18 cellular contexts compared by ENCODE assay signal in genomic region chr11:32033491-32033890, GRCh38.
"Had no signal": no experiment of that assay in that cellular context is flagged by ENCODE, and none has a peak within 500 bp of the region (broad histone marks: within the 10 kb centered on the region; RNA-seq: fewer than 3 reads in every experiment).

No MANE protein-coding gene starts in this region.

- H3K4me1 ChIP-seq: thyroid gland had no signal

- H3K9me3 ChIP-seq: thyroid gland had no signal

- H3K27me3 ChIP-seq: thyroid gland had no signal

- H3K4me3 ChIP-seq: lung, thyroid gland had no signal

- DNase-seq: activated CD4-positive, alpha-beta T cell treated with anti-CD3 and anti-CD28 coated beads, Interleukin-2, amount 10 ng/mL, durations not matched to agents 24 days and 14 days; activated CD4-positive, CD25-positive, alpha-beta regulatory T cell; activated CD8-positive, alpha-beta T cell treated with anti-CD3 and anti-CD28 coated beads for 36 hours; activated naive CD4-positive, alpha-beta T cell treated with Interleukin-2 at 50 U/mL for 16 hours; activated naive CD8-positive, alpha-beta T cell treated with anti-CD3 and anti-CD28 coated beads, Interleukin-2, amount 10 ng/mL, durations not matched to agents 7 days and 5 days; activated T-cell treated with anti-CD3 and anti-CD28 coated beads, Interleukin-2, amount 50 U/mL, for 24 hours; cortex of kidney; effector CD4-positive, alpha-beta T cell; foreskin melanocyte; kidney; stimulated activated CD4-positive, alpha-beta T cell treated with anti-CD3 and anti-CD28 coated beads, Interleukin-2, amount 100 ng/mL, for 24 hours; stimulated activated naive CD4-positive, alpha-beta T cell treated with Interleukin-2 at 50 U/mL for 16 hours; T-helper 1 cell; T-helper 9 cell; thyroid gland had no signal

- ATAC-seq: activated CD8-positive, alpha-beta T cell treated with anti-CD3 and anti-CD28 coated beads for 36 hours; esophagus mucosa; left lobe of liver had no signal

- H3K27ac ChIP-seq: thyroid gland had no signal

- H3K36me3 ChIP-seq: thyroid gland had no signal
